In the genomic region with DNA sequence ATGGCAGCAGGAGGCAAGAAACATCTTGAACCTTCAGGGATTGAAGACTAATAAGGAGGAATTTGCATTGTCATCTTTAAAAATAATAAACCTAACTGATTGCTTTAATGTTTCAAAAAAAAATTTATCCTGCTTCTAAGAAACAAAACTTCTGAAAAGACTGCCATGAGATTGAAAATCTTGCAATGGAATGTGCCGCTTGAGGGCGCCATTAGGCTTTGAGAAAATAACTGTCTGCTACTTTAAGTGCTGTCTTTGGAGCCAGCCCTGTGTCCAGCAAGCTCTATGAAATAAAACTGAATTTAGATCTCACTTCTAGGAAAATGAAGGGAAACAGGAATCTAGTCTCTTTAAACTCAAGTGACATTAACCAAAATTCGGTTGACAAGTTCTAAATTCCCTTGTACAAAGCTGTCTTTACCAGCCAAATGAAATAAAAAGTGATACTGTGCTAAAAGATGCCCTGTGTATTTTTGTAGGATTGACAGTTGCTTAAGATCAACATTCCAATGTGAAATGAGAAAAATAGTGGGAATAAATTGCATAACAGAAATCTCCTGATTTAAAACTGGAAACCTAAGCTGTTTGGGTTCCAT, we compare ENCODE assay signal across 8 cellular contexts.
DNase-seq lines count a peak whose midpoint lies in the region; ATAC-seq lines count a peak whose summit lies in the region.

No MANE protein-coding gene starts in this region.

- H3K9me3 Mint-ChIP-seq in stimulated activated naive B cell treated with anti-CD40 and anti-IgM and Interleukin-4, amounts not matched to agents 10 μg/mL and 1 μg/mL and 100 μg/mL, for 72 hours, result no peaks in the 10 kb centered on the region

- DNase-seq in NCI-H345 (lab: John Stamatoyannopoulos, UW), result peak; percentile 39
- no peak for DNase-seq in NCI-H345 treated with DMSO at 0.1 percent for 48 hours (lab: John Stamatoyannopoulos, UW; ENCODE audit: unreplicated experiment)
- peak; percentile 47 for DNase-seq in NCI-H2029 (lab: John Stamatoyannopoulos, UW)
- DNase-seq in activated CD4-positive, alpha-beta T cell treated with anti-CD3 and anti-CD28 coated beads, Interleukin-2, amount 50 U/mL, for 4 hours, result peak; percentile 62 to 68
- peak; percentile 61 for DNase-seq in effector CD4-positive, alpha-beta T cell
- peak; percentile 73 for DNase-seq in midbrain (lab: John Stamatoyannopoulos, UW)
- DNase-seq in stimulated activated naive B cell treated with anti-CD40 and anti-IgM and Interleukin-4, amounts not matched to agents 10 μg/mL and 1 μg/mL and 100 μg/mL, for 72 hours, result peak; percentile 38

- H3K27ac Mint-ChIP-seq in stimulated activated naive B cell treated with anti-CD40 and anti-IgM and Interleukin-4, amounts not matched to agents 10 μg/mL and 1 μg/mL and 100 μg/mL, for 72 hours, result no peak overlapping the region

- peaks cover 41 to 44% of the 10 kb centered on the region in 2 donors for H3K27me3 Mint-ChIP-seq in stimulated activated naive B cell treated with anti-CD40 and anti-IgM and Interleukin-4, amounts not matched to agents 10 μg/mL and 1 μg/mL and 100 μg/mL, for 72 hours

- ATAC-seq in stimulated activated naive B cell treated with anti-CD40 and anti-IgM and Interleukin-4, amounts not matched to agents 10 μg/mL and 1 μg/mL and 100 μg/mL, for 72 hours (replicated peaks), result no peak
- ATAC-seq in HG03095 (IDR thresholded peaks at IDR 0.05; ENCODE audit: unreplicated experiment), result no peak

- no peak overlapping the region for H3K4me3 Mint-ChIP-seq in stimulated activated naive B cell treated with anti-CD40 and anti-IgM and Interleukin-4, amounts not matched to agents 10 μg/mL and 1 μg/mL and 100 μg/mL, for 72 hours

- H3K4me1 Mint-ChIP-seq in stimulated activated naive B cell treated with anti-CD40 and anti-IgM and Interleukin-4, amounts not matched to agents 10 μg/mL and 1 μg/mL and 100 μg/mL, for 72 hours, result peaks cover 9 to 24% of the 10 kb centered on the region in 2 donors

- no peaks in the 10 kb centered on the region for H3K36me3 Mint-ChIP-seq in stimulated activated naive B cell treated with anti-CD40 and anti-IgM and Interleukin-4, amounts not matched to agents 10 μg/mL and 1 μg/mL and 100 μg/mL, for 72 hours
